Comparison of ENCODE assay signal across 12 cellular contexts in the genomic region with DNA sequence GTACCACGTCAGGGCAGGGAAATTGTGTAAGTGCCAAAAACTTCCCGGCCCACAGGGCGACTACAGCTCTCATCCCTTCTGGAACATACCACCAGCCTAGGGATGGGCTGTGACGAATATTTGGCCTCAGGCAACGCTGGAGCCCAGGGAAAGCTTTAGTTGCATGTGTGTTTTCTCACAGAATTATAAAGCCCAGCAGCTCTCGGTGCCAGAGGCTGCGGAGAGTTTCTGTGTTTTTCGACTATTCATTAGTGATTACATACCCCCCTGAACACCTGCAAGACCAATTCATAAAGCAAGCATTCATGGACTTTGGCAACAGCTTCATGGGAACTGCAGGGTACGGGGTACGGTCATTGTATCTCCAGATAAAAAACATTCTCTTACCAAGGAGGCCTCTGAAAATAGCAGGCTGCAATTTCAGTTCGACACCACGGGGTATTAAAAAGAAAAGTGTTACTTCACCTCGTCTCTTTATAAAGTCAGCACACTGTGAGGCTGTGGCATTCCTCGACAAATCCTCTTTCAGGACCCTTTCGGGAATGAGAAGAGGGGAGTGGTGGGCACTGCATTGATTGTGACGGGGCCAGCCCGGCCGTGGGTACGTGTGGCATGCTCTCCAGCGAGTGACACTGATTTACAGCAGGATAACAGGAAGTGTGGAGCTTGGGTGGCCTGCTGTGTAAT.
DNase-seq lines count a peak whose midpoint lies in the region; ATAC-seq and TF ChIP-seq lines count a peak whose summit lies in the region.
"Had no signal": no experiment of that assay in that cellular context is flagged by ENCODE, and none has a peak within 500 bp of the region (broad histone marks: within the 10 kb centered on the region; RNA-seq: fewer than 3 reads in every experiment).

No MANE protein-coding gene starts in this region.

- no peaks in the 10 kb centered on the region for H3K9me3 Mint-ChIP-seq in GM23338
- H3K9me3 Mint-ChIP-seq: activated T-helper 2 cell treated with anti-CD3 and anti-CD28 coated beads, Interferon-gamma antibody, Interleukin-2, Interleukin-4, amounts not matched to agents 10 μg/mL and 5 μg/mL and 100 μg/mL, durations not matched to agents 14 hours and 24 hours and 36 hours had no signal

- H3K4me1 ChIP-seq in GM23338 (ENCODE audit: insufficient read depth) = peaks cover 14% of the 10 kb centered on the region
- H3K4me1 ChIP-seq in hepatocyte (ENCODE audit: insufficient read depth) = peaks cover 3% of the 10 kb centered on the region
- H3K4me1 ChIP-seq: BLaER1 had no signal

- 0 out of 2 replicates have a peak overlapping the region, but pooled peaks have one; percentile 50 for H3K27ac ChIP-seq in GM23338 (ENCODE audit: low read depth)
- H3K27ac ChIP-seq in hepatocyte = peak overlapping the region; percentile 34
- H3K27ac ChIP-seq: BLaER1 had no signal

- H3K4me3 ChIP-seq in GM23338 = no peak overlapping the region
- no peak overlapping the region for H3K4me3 ChIP-seq in astrocyte of the cerebellum (ENCODE audit: low read depth, low read length)
- H3K4me3 ChIP-seq in hepatocyte = no peak overlapping the region
- H3K4me3 ChIP-seq: BLaER1 had no signal

- H4K20me1 ChIP-seq in GM23338 (replicated peaks; ENCODE audit: insufficient read depth) (no peaks in the 10 kb centered on the region), hepatocyte (ENCODE audit: insufficient read depth, poor library complexity, severe bottlenecking) (no peaks in the 10 kb centered on the region)
- H4K20me1 ChIP-seq: BLaER1 had no signal

- H3K4me3 Mint-ChIP-seq in GM23338 = no peak overlapping the region

- no peaks in the 10 kb centered on the region for H3K36me3 Mint-ChIP-seq in GM23338 (ENCODE audit: low read depth)

- TF ChIP-seq CTCF in GM23338 (conservative IDR thresholded peaks at IDR 0.05; ENCODE audit: low read depth in 2 of 2) = no peak
- no peak for TF ChIP-seq CTCF in astrocyte of the cerebellum (IDR thresholded peaks at IDR 0.05; ENCODE audit: low read depth, low read length, missing control alignments)
- no peak for TF ChIP-seq CTCF in hepatocyte (IDR thresholded peaks at IDR 0.05; ENCODE audit: poor library complexity)

- H3K27me3 Mint-ChIP-seq in GM23338 (ENCODE audit: insufficient read depth, low read depth, poor library complexity) = no peaks in the 10 kb centered on the region

- no peaks in the 10 kb centered on the region for H3K36me3 ChIP-seq in GM23338 (ENCODE audit: insufficient read depth)
- no peaks in the 10 kb centered on the region for H3K36me3 ChIP-seq in hepatocyte (replicated peaks; ENCODE audit: insufficient read depth, low read depth)
- H3K36me3 ChIP-seq: BLaER1 had no signal

- 55% methylated on average over 20 of the region's 20 CpGs for WGBS in hepatocyte (ENCODE audit: low lambda C conversion rate, missing lambda C conversion rate)

- H2AFZ ChIP-seq in GM23338 (no peak overlapping the region), hepatocyte (no peak overlapping the region)

- in situ Hi-C loops in astrocyte of the cerebellum (cut with HindIII; ENCODE audit: low sequenced_read_pairs) = no loop called here

- H3K4me2 ChIP-seq in GM23338 = no peak overlapping the region
- no peak overlapping the region for H3K4me2 ChIP-seq in hepatocyte
- H3K4me2 ChIP-seq: BLaER1 had no signal

- DNase-seq in GM23338 (ENCODE audit: low spot score) (peak; percentile 26), astrocyte of the cerebellum (ENCODE audit: low read depth) (peak; percentile 64), hepatocyte (ENCODE audit: low spot score) (no peak), putamen (ENCODE audit: low spot score) (peak; percentile 88), SIG-M5 treated with dmso at 0.1 percent for 504 hours (lab: John Stamatoyannopoulos, UW; ENCODE audit: unreplicated experiment) (no peak), ecto neural progenitor cell (ENCODE audit: low spot score) (no peak), NCI-H774 (lab: John Stamatoyannopoulos, UW) (no peak)
- DNase-seq: effector CD4-positive, alpha-beta T cell; NCI-H2171 treated with DMSO at 0.1 percent for 48 hours had no signal

- H3K79me2 ChIP-seq in GM23338 (replicated peaks; ENCODE audit: insufficient read depth) (no peaks in the 10 kb centered on the region), hepatocyte (no peaks in the 10 kb centered on the region)

- no peaks in the 10 kb centered on the region for H3K9me3 ChIP-seq in hepatocyte (ENCODE audit: low read depth)
- H3K9me3 ChIP-seq: BLaER1 had no signal

- no peaks in the 10 kb centered on the region for H3F3A ChIP-seq in GM23338 (replicated peaks; ENCODE audit: low read depth)

- peaks cover 12% of the 10 kb centered on the region for H3K4me1 Mint-ChIP-seq in GM23338

- ATAC-seq in GM23338 (peak; percentile 55), HG02852 (IDR thresholded peaks at IDR 0.05; ENCODE audit: unreplicated experiment) (no peak)

- H3K9me2 ChIP-seq in GM23338 (ENCODE audit: insufficient read depth) (no peaks in the 10 kb centered on the region), hepatocyte (replicated peaks; ENCODE audit: insufficient read depth) (no peaks in the 10 kb centered on the region)

- H3K27ac Mint-ChIP-seq in GM23338 = no peak overlapping the region
- H3K27ac Mint-ChIP-seq: activated T-helper 2 cell treated with anti-CD3 and anti-CD28 coated beads, Interferon-gamma antibody, Interleukin-2, Interleukin-4, amounts not matched to agents 10 μg/mL and 5 μg/mL and 100 μg/mL, durations not matched to agents 14 hours and 24 hours and 36 hours had no signal

- no peaks in the 10 kb centered on the region for H3K27me3 ChIP-seq in GM23338 (ENCODE audit: insufficient read depth)
- peaks cover 4% of the 10 kb centered on the region for H3K27me3 ChIP-seq in hepatocyte
- H3K27me3 ChIP-seq: BLaER1 had no signal

TF ChIP-seq in GM23338, 12 proteins besides CTCF, POLR2A, EP300 and RAD21 (continues in another document):
- TF ChIP-seq, protein P1, sequence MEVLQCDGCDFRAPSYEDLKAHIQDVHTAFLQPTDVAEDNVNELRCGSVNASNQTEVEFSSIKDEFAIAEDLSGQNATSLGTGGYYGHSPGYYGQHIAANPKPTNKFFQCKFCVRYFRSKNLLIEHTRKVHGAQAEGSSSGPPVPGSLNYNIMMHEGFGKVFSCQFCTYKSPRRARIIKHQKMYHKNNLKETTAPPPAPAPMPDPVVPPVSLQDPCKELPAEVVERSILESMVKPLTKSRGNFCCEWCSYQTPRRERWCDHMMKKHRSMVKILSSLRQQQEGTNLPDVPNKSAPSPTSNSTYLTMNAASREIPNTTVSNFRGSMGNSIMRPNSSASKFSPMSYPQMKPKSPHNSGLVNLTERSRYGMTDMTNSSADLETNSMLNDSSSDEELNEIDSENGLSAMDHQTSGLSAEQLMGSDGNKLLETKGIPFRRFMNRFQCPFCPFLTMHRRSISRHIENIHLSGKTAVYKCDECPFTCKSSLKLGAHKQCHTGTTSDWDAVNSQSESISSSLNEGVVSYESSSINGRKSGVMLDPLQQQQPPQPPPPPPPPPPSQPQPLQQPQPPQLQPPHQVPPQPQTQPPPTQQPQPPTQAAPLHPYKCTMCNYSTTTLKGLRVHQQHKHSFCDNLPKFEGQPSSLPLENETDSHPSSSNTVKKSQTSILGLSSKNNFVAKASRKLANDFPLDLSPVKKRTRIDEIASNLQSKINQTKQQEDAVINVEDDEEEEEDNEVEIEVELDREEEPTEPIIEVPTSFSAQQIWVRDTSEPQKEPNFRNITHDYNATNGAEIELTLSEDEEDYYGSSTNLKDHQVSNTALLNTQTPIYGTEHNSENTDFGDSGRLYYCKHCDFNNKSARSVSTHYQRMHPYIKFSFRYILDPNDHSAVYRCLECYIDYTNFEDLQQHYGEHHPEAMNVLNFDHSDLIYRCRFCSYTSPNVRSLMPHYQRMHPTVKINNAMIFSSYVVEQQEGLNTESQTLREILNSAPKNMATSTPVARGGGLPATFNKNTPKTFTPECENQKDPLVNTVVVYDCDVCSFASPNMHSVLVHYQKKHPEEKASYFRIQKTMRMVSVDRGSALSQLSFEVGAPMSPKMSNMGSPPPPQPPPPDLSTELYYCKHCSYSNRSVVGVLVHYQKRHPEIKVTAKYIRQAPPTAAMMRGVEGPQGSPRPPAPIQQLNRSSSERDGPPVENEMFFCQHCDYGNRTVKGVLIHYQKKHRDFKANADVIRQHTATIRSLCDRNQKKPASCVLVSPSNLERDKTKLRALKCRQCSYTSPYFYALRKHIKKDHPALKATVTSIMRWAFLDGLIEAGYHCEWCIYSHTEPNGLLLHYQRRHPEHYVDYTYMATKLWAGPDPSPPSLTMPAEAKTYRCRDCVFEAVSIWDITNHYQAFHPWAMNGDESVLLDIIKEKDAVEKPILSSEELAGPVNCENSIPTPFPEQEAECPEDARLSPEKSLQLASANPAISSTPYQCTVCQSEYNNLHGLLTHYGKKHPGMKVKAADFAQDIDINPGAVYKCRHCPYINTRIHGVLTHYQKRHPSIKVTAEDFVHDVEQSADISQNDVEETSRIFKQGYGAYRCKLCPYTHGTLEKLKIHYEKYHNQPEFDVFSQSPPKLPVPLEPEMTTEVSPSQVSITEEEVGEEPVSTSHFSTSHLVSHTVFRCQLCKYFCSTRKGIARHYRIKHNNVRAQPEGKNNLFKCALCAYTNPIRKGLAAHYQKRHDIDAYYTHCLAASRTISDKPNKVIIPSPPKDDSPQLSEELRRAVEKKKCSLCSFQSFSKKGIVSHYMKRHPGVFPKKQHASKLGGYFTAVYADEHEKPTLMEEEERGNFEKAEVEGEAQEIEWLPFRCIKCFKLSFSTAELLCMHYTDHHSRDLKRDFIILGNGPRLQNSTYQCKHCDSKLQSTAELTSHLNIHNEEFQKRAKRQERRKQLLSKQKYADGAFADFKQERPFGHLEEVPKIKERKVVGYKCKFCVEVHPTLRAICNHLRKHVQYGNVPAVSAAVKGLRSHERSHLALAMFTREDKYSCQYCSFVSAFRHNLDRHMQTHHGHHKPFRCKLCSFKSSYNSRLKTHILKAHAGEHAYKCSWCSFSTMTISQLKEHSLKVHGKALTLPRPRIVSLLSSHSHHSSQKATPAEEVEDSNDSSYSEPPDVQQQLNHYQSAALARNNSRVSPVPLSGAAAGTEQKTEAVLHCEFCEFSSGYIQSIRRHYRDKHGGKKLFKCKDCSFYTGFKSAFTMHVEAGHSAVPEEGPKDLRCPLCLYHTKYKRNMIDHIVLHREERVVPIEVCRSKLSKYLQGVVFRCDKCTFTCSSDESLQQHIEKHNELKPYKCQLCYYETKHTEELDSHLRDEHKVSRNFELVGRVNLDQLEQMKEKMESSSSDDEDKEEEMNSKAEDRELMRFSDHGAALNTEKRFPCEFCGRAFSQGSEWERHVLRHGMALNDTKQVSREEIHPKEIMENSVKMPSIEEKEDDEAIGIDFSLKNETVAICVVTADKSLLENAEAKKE (CRISPR knock-in tag; IDR thresholded peaks at IDR 0.05) = no peak
- TF ChIP-seq STAT1 (IDR thresholded peaks at IDR 0.05; ENCODE audit: unreplicated experiment) (no peak), EZH2phosphoT487 (IDR thresholded peaks at IDR 0.05; ENCODE audit: unreplicated experiment) (no peak), NANOG (IDR thresholded peaks at IDR 0.05; ENCODE audit: borderline replicate concordance) (no peak), EZH2 (IDR thresholded peaks at IDR 0.05; ENCODE audit: low read depth, unreplicated experiment) (no peak), ZNF114 (CRISPR knock-in tag; IDR thresholded peaks at IDR 0.05) (no peak)

Comparison
In these comparisons a context has a peak if more than half of its experiments do, and no peak if none do; other contexts are left out.
1. DNase-seq: peak in GM23338 (single experiment), astrocyte of the cerebellum (single experiment) and putamen (single experiment); none in hepatocyte (single experiment), SIG-M5 treated with dmso at 0.1 percent for 504 hours (single experiment), ecto neural progenitor cell (single experiment) and NCI-H774 (single experiment).